In genomic region chr3:184145120-184145524, GRCh38 we compare ENCODE assay signal across 8 cellular contexts. TPM values are rescaled to one million over a fixed set of nuclear protein-coding genes. Genes with fewer than 3 reads are reported as not detected.
DNase-seq lines count a peak whose midpoint lies in the region; ATAC-seq, FAIRE-seq and TF ChIP-seq lines count a peak whose summit lies in the region.

No MANE protein-coding gene starts in this region.

- POLR2A ChIA-PET in CD4-positive, alpha-beta memory T cell (lab: Charles Lee; ENCODE audit: partially characterized antibody), result interaction anchor here (1.4 to 2.3 kb wide), 2 partner anchors 10 to 105 kb away, joined by 6 to 11 read pairs; partner anchors contain the start of genes EEF1AKMT4 and EIF2B5
- POLR2A ChIA-PET in PC-3 (lab: Charles Lee; ENCODE audit: unreplicated experiment), result no interaction called here
- POLR2A ChIA-PET in GM12878 (lab: Charles Lee), result no interaction called here

- H3K4me2 ChIP-seq in PC-3 (ENCODE audit: low read length) (no peak overlapping the region), GM12878 (ENCODE audit: control insufficient read depth, insufficient read depth) (no peak overlapping the region)

- TF ChIP-seq CTCF in HFFc6 (IDR thresholded peaks at IDR 0.05) (peak; percentile 75), PC-3 (conservative IDR thresholded peaks at IDR 0.05; ENCODE audit: low read depth, low read length) (peak; percentile 73), GM12878 (IDR thresholded peaks at IDR 0.05 in 2 of 3, conservative IDR thresholded peaks at IDR 0.05 in 1 of 3; ENCODE audit: control insufficient read depth in 2 of 3, extremely low read depth in 1 of 3, insufficient read depth in 1 of 3, low read depth in 3 of 3, low read length in 3 of 3) (peak; percentile 35 to 56 (median 39); a peak in 4 of 6 replicates), kidney epithelial cell (IDR thresholded peaks at IDR 0.05; ENCODE audit: insufficient read depth, low read length, poor library complexity, severe bottlenecking) (peak; percentile 73), transverse colon (IDR thresholded peaks at IDR 0.05) (peak; percentile 40 to 58 (median 48))

- no peak overlapping the region for H3K9ac ChIP-seq in PC-3 (ENCODE audit: low read length)
- H3K9ac ChIP-seq in GM12878 (ENCODE audit: control insufficient read depth, insufficient read depth, low read length), result no peak overlapping the region

- intact Hi-C loops in CD4-positive, alpha-beta memory T cell (cut with micrococcal nuclease), result loop anchor here (1.0 kb wide), 2 partner anchors 105 to 144 kb away; no protein-coding TSS in a partner anchor
- intact Hi-C loops in PC-3 (cut with micrococcal nuclease) (loop anchor here (1.0 to 5.0 kb wide), 3 partner anchors 42 to 144 kb away; partner anchors contain the start of gene ABCF3), GM12878 (cut with micrococcal nuclease; ENCODE audit: unreplicated experiment) (no loop called here), transverse colon (cut with DNase I; ENCODE audit: low total_unique reads) (loop anchor here (10.0 kb wide), 1 partner anchor 90 kb away; no protein-coding TSS in a partner anchor)

- no peaks in the 10 kb centered on the region for H3K4me1 Mint-ChIP-seq in CD4-positive, alpha-beta memory T cell
- no peaks in the 10 kb centered on the region; the same call in 1 of the 2 replicates for H3K4me1 Mint-ChIP-seq in HFFc6 (ENCODE audit: low read depth)

- H3K27me3 ChIP-seq in CD4-positive, alpha-beta memory T cell (ENCODE audit: insufficient read depth, low read length), result no peaks in the 10 kb centered on the region
- H3K27me3 ChIP-seq in PC-3 (ENCODE audit: low read length) (no peaks in the 10 kb centered on the region), GM12878 (replicated peaks in 1 of 2; ENCODE audit: control insufficient read depth in 2 of 2, insufficient read depth in 2 of 2, low read length in 1 of 2) (no peaks in the 10 kb centered on the region), kidney epithelial cell (ENCODE audit: control insufficient read depth, insufficient read depth, low read length) (no peaks in the 10 kb centered on the region), transverse colon (no peaks in the 10 kb centered on the region)

- TF ChIP-seq EP300 in GM12878 (IDR thresholded peaks at IDR 0.05; ENCODE audit: borderline replicate concordance in 1 of 2, control insufficient read depth in 1 of 2, low read depth in 2 of 2, low read length in 2 of 2) (no peak), transverse colon (IDR thresholded peaks at IDR 0.05; ENCODE audit: low read depth) (no peak)

- no peaks in the 10 kb centered on the region for H3K9me3 ChIP-seq in CD4-positive, alpha-beta memory T cell (ENCODE audit: control insufficient read depth in 1 of 2, low read length in 2 of 2)
- H3K9me3 ChIP-seq in PC-3 (ENCODE audit: low read length), result no peaks in the 10 kb centered on the region
- H3K9me3 ChIP-seq in GM12878 (replicated peaks; ENCODE audit: control insufficient read depth, insufficient read depth, low read length), result no peaks in the 10 kb centered on the region
- H3K9me3 ChIP-seq in transverse colon, result no peaks in the 10 kb centered on the region

- H3K27me3 Mint-ChIP-seq in CD4-positive, alpha-beta memory T cell, result no peaks in the 10 kb centered on the region
- H3K27me3 Mint-ChIP-seq in HFFc6 (ENCODE audit: insufficient read depth), result no peaks in the 10 kb centered on the region

- ATAC-seq in PC-3 (peak; percentile 92), GM12878 (peak; percentile 66), GM18873 (IDR thresholded peaks at IDR 0.05; ENCODE audit: low FRiP score, unreplicated experiment) (no peak), HG02759 (IDR thresholded peaks at IDR 0.05; ENCODE audit: unreplicated experiment) (no peak)

- in situ Hi-C loops in GM12878 (cut with MboI), result no loop called here
- in situ Hi-C loops in transverse colon (cut with MboI; ENCODE audit: low pct_ligation_motif_present in 1 of 4, low pct_unique_long_range_greater_than_20kb in 1 of 4, low sequenced_read_pairs in 3 of 4), result loop anchor here in 2 of 4 donors (25.0 kb wide), 2 partner anchors 92 to 258 kb away; partner anchors contain the start of genes ALG3 (in 1 of the 2), EEF1AKMT4 (in 1 of the 2), PARL (in 1 of the 2) and VWA5B2 (in 1 of the 2)

- no TSS peak for BruUV-seq in PC-3 (replicated peaks; lab: Mats Ljungman, UMichigan)
- BruUV-seq in GM12878 (replicated peaks; lab: Mats Ljungman, UMichigan), result no TSS peak

- H3K4me3 Mint-ChIP-seq in CD4-positive, alpha-beta memory T cell, result no peak overlapping the region
- no peak overlapping the region for H3K4me3 Mint-ChIP-seq in HFFc6

- peak in 4 of 5 donors; percentile 25 to 30 (median 28) for DNase-seq in CD4-positive, alpha-beta memory T cell
- peak; percentile 38 for DNase-seq in HFFc6
- peak; percentile 72 for DNase-seq in PC-3
- no peak for DNase-seq in GM12878 (ENCODE audit: low read depth, low spot score)
- no peak for DNase-seq in kidney epithelial cell (ENCODE audit: low read depth)
- peak; percentile 66 for DNase-seq in transverse colon

- peaks cover 4% of the 10 kb centered on the region for H3F3A ChIP-seq in PC-3 (ENCODE audit: low read length, unreplicated experiment)

- peaks cover 50% of the 10 kb centered on the region for H3K36me3 ChIP-seq in CD4-positive, alpha-beta memory T cell (ENCODE audit: insufficient read depth, low read length)
- peaks cover 33% of the 10 kb centered on the region for H3K36me3 ChIP-seq in PC-3 (ENCODE audit: low read depth, low read length)
- peaks cover 27 to 34% of the 10 kb centered on the region in 2 experiments for H3K36me3 ChIP-seq in GM12878 (ENCODE audit: control insufficient read depth in 2 of 2, insufficient read depth in 2 of 2, low read length in 1 of 2)
- H3K36me3 ChIP-seq in kidney epithelial cell (ENCODE audit: control insufficient read depth, insufficient read depth, low read length), result peaks cover 5% of the 10 kb centered on the region
- H3K36me3 ChIP-seq in transverse colon, result peaks cover 0 to 50% (median 13%) of the 10 kb centered on the region in 4 donors

- H3K27ac ChIP-seq in CD4-positive, alpha-beta memory T cell (ENCODE audit: low read depth, low read length), result no peak overlapping the region
- H3K27ac ChIP-seq in PC-3 (ENCODE audit: low read length) (no peak overlapping the region), GM12878 (ENCODE audit: control insufficient read depth, insufficient read depth) (no peak overlapping the region), transverse colon (peak overlapping the region in 1 of 4 donors; percentile 26)

- peaks cover 25 to 62% of the 10 kb centered on the region in 2 donors for H3K36me3 Mint-ChIP-seq in CD4-positive, alpha-beta memory T cell
- H3K36me3 Mint-ChIP-seq in HFFc6 (ENCODE audit: low read depth), result peaks cover 21% of the 10 kb centered on the region

- no peaks in the 10 kb centered on the region for H3K9me3 Mint-ChIP-seq in CD4-positive, alpha-beta memory T cell
- no peaks in the 10 kb centered on the region for H3K9me3 Mint-ChIP-seq in HFFc6

- H2AFZ ChIP-seq in PC-3 (ENCODE audit: low read length) (no peak overlapping the region), GM12878 (ENCODE audit: control insufficient read depth, low read depth, low read length) (no peak overlapping the region)

- no peak overlapping the region for H3K4me3 ChIP-seq in CD4-positive, alpha-beta memory T cell (ENCODE audit: low read length in 2 of 2)
- H3K4me3 ChIP-seq in PC-3 (ENCODE audit: low read length), result no peak overlapping the region
- no peak overlapping the region for H3K4me3 ChIP-seq in GM12878
- no peak overlapping the region for H3K4me3 ChIP-seq in kidney epithelial cell (ENCODE audit: low read depth, low read length)
- H3K4me3 ChIP-seq in transverse colon, result no peak overlapping the region

- no peak for FAIRE-seq in GM12878 (lab: Jason Lieb, UNC)

- peak overlapping the region in 1 of 7 donors; percentile 25 for H3K27ac Mint-ChIP-seq in CD4-positive, alpha-beta memory T cell
- no peak overlapping the region; the same call in 1 of the 2 replicates for H3K27ac Mint-ChIP-seq in HFFc6

- RAD21 ChIA-PET in GM12878 (lab: Charles Lee; ENCODE audit: unreplicated experiment), result interaction anchor here (0.6 to 1.6 kb wide), 3 partner anchors 29 to 83 kb away, joined by 3 to 5 read pairs (median 3); no protein-coding TSS in a partner anchor

- TF ChIP-seq RAD21 in GM12878 (IDR thresholded peaks at IDR 0.05; ENCODE audit: insufficient read depth, low read depth, low read length), result peak; percentile 40; the same call in 1 of the 2 replicates

- SMC1A ChIA-PET in GM12878 (lab: Charles Lee; ENCODE audit: uncharacterized antibody, unreplicated experiment), result interaction anchor here (0.8 to 1.5 kb wide), 5 partner anchors 8 to 250 kb away, joined by 3 to 4 read pairs (median 3); partner anchors contain the start of gene ABCF3

- WGBS in GM12878 (ENCODE audit: insufficient coverage, insufficient replicate concordance, low lambda C conversion rate, missing lambda C conversion rate), result 63% methylated on average over 4 of the region's 4 CpGs
- 0 to 40% methylated on average over 1 to 4 of the region's 4 CpGs for WGBS in transverse colon (ENCODE audit: low coverage in 1 of 2), 2 donors

- H3K79me2 ChIP-seq in PC-3 (ENCODE audit: low read length), result no peaks in the 10 kb centered on the region
- no peaks in the 10 kb centered on the region for H3K79me2 ChIP-seq in GM12878 (ENCODE audit: control insufficient read depth, insufficient read depth, low read length)

- no peak for TF ChIP-seq POLR2A in GM12878 (IDR thresholded peaks at IDR 0.05; ENCODE audit: low read depth, low read length)
- no peak for TF ChIP-seq POLR2A in transverse colon (IDR thresholded peaks at IDR 0.05)

- CTCF ChIA-PET in CD4-positive, alpha-beta memory T cell (lab: Charles Lee; ENCODE audit: partially characterized antibody), result interaction anchor here (0.7 to 3.0 kb wide), 10 partner anchors 10 to 227 kb away, joined by 3 to 14 read pairs (median 4); partner anchors contain the start of genes AP2M1, EEF1AKMT4, EIF2B5 and VWA5B2
- CTCF ChIA-PET in PC-3 (lab: Charles Lee) (interaction anchor here (0.6 kb wide), 1 partner anchor 99 kb away, joined by 7 read pairs; no protein-coding TSS in a partner anchor), GM12878 (lab: Yijun Ruan, JAX) (interaction anchor here (0.6 to 2.0 kb wide), 8 partner anchors 11 to 743 kb away, joined by 3 to 8 read pairs (median 4); partner anchors contain the start of genes ABCC5, EEF1AKMT4 and EIF2B5)

- H3K4me1 ChIP-seq in CD4-positive, alpha-beta memory T cell (ENCODE audit: insufficient read depth, low read length), result no peaks in the 10 kb centered on the region
- H3K4me1 ChIP-seq in PC-3 (ENCODE audit: insufficient read depth, low read length) (no peaks in the 10 kb centered on the region), GM12878 (ENCODE audit: control insufficient read depth, insufficient read depth, low read length) (no peaks in the 10 kb centered on the region; the same call in 1 of the 2 replicates), transverse colon (peaks cover 0 to 12% (median 0%) of the 10 kb centered on the region in 4 donors)

- H3K9me2 ChIP-seq in PC-3 (replicated peaks; ENCODE audit: low read length), result no peaks in the 10 kb centered on the region

- H4K20me1 ChIP-seq in PC-3 (ENCODE audit: low read length) (no peaks in the 10 kb centered on the region), GM12878 (ENCODE audit: control insufficient read depth, insufficient read depth) (no peaks in the 10 kb centered on the region)

RNA-seq across cellular contexts. Expression of gene EIF2B5, which starts 10.0 kb away (rescaled TPM):
- total RNA-seq in CD4-positive, alpha-beta memory T cell, result 10 to 100 TPM; 82.3 to 87.6 TPM
- 10 to 100 TPM; 59.6 to 69.4 TPM for polyA plus RNA-seq in CD4-positive, alpha-beta memory T cell
- total RNA-seq in HFFc6 (2021; fragmentation: NEBNext Ultra II Directional; extraction: Animal tissue kit (Norgen Biotek cat#: 25700)), result 10 to 100 TPM; 27.5 to 33.1 (median 31.4) TPM
- total RNA-seq in PC-3 (2014; rRNA removed), result 51.3 and 57.0 TPM in 2 replicates
- total RNA-seq in GM12878 (2013; cell fraction: nucleolus; rRNA removed), result 132 and 135 TPM in 2 replicates
- total RNA-seq in GM12878 (2014; rRNA removed), result 50.9 and 53.9 TPM in 2 replicates
- total RNA-seq in GM12878 (2014; rRNA removed; fragmentation: Illumina TruSeq; extraction: Trizol), result 46.1 and 50.4 TPM in 2 replicates
- total RNA-seq in GM12878 (2021), result 44.9 and 50.7 TPM in 2 replicates
- polyA plus RNA-seq in GM12878 (2011; ENCODE audit: low read depth), result 31.4 TPM
- 49.7 and 58.5 TPM in 2 replicates for polyA plus RNA-seq in GM12878 (2011; rRNA removed)
- polyA plus RNA-seq in GM12878 (2011; cell fraction: cytosol; rRNA removed), result 55.7 and 63.4 TPM in 2 replicates
- 145 and 159 TPM in 2 replicates for polyA plus RNA-seq in GM12878 (2011; cell fraction: nucleus; rRNA removed)
- polyA plus RNA-seq in GM12878 (2012), result 33.0 and 34.6 TPM in 2 replicates
- polyA plus RNA-seq in GM12878 (2014; fragmentation: Illumina TruSeq; extraction: Trizol), result 53.5 and 55.9 TPM in 2 replicates
- 10 to 100 TPM; 13.7 to 23.6 TPM for polyA plus RNA-seq in GM12878 (2014; fragmentation: Nextera tagmentation; extraction: Ambion mirVana)
- 65.1 and 72.4 TPM in 2 replicates for polyA plus RNA-seq in GM12878 (2014; rRNA removed)
- 10 to 100 TPM; 79.2 to 82.7 TPM for polyA plus RNA-seq in GM12878 (2016; fragmentation: Nextera tagmentation; extraction: Ambion mirVana)
- 72.0 and 84.9 TPM in 2 replicates for polyA minus RNA-seq in GM12878 (2011; rRNA and poly(A)+ RNA removed)
- 13.2 and 18.6 TPM in 2 replicates for polyA minus RNA-seq in GM12878 (2011; cell fraction: cytosol; rRNA and poly(A)+ RNA removed)
- 60.4 and 91.0 TPM in 2 replicates for polyA minus RNA-seq in GM12878 (2011; cell fraction: nucleus; rRNA and poly(A)+ RNA removed)
- total RNA-seq in kidney epithelial cell, result 28.8 and 33.8 TPM in 2 replicates
- total RNA-seq in transverse colon, result 10 to 100 TPM; 45.1 to 49.7 (median 48.1) TPM

RNA-seq across cellular contexts. Expression of gene DVL3, which starts 10.1 kb away (rescaled TPM):
- 10 to 100 TPM; 43.3 to 46.4 TPM for total RNA-seq in CD4-positive, alpha-beta memory T cell
- polyA plus RNA-seq in CD4-positive, alpha-beta memory T cell, result 10 to 100 TPM in 1 of 2 donors, 1 to 10 TPM in 1; 3.0 to 14.1 TPM
- total RNA-seq in HFFc6 (2021; fragmentation: NEBNext Ultra II Directional; extraction: Animal tissue kit (Norgen Biotek cat#: 25700)), result 10 to 100 TPM; 59.2 to 73.5 (median 64.9) TPM
- total RNA-seq in PC-3 (2014; rRNA removed), result 50.6 and 56.1 TPM in 2 replicates
- total RNA-seq in GM12878 (2013; cell fraction: nucleolus; rRNA removed), result 59.5 and 59.7 TPM in 2 replicates
- 15.6 and 19.4 TPM in 2 replicates for total RNA-seq in GM12878 (2014; rRNA removed)
- total RNA-seq in GM12878 (2014; rRNA removed; fragmentation: Illumina TruSeq; extraction: Trizol), result 8.1 and 9.1 TPM in 2 replicates
- 34.3 and 39.7 TPM in 2 replicates for total RNA-seq in GM12878 (2021)
- 9.2 TPM for polyA plus RNA-seq in GM12878 (2011; ENCODE audit: low read depth)
- polyA plus RNA-seq in GM12878 (2011; rRNA removed), result 18.7 and 25.9 TPM in 2 replicates
- polyA plus RNA-seq in GM12878 (2011; cell fraction: cytosol; rRNA removed), result 27.4 and 32.2 TPM in 2 replicates
- polyA plus RNA-seq in GM12878 (2011; cell fraction: nucleus; rRNA removed), result 109 and 150 TPM in 2 replicates
- polyA plus RNA-seq in GM12878 (2012), result 20.8 and 21.5 TPM in 2 replicates
- 13.8 and 19.1 TPM in 2 replicates for polyA plus RNA-seq in GM12878 (2014; fragmentation: Illumina TruSeq; extraction: Trizol)
- polyA plus RNA-seq in GM12878 (2014; fragmentation: Nextera tagmentation; extraction: Ambion mirVana), result 1 to 10 TPM; 2.2 to 2.4 TPM
- 33.0 and 34.0 TPM in 2 replicates for polyA plus RNA-seq in GM12878 (2014; rRNA removed)
- 1 to 10 TPM; 6.8 to 9.8 TPM for polyA plus RNA-seq in GM12878 (2016; fragmentation: Nextera tagmentation; extraction: Ambion mirVana)
- polyA minus RNA-seq in GM12878 (2011; rRNA and poly(A)+ RNA removed), result 27.9 and 30.6 TPM in 2 replicates
- 17.6 and 22.2 TPM in 2 replicates for polyA minus RNA-seq in GM12878 (2011; cell fraction: cytosol; rRNA and poly(A)+ RNA removed)
- 23.1 and 41.1 TPM in 2 replicates for polyA minus RNA-seq in GM12878 (2011; cell fraction: nucleus; rRNA and poly(A)+ RNA removed)
- total RNA-seq in kidney epithelial cell, result 51.7 and 61.6 TPM in 2 replicates
- 100 to 1,000 TPM in 1 of 4 donors, 10 to 100 TPM in 3; 54.1 to 174 (median 65.7) TPM for total RNA-seq in transverse colon

RNA-seq across cellular contexts. Expression of gene AP2M1, which starts 29.5 kb away (rescaled TPM):
- total RNA-seq in CD4-positive, alpha-beta memory T cell, result 100 to 1,000 TPM; 206 to 208 TPM
- polyA plus RNA-seq in CD4-positive, alpha-beta memory T cell, result 100 to 1,000 TPM; 254 to 312 TPM
- 100 to 1,000 TPM; 796 to 849 (median 832) TPM for total RNA-seq in HFFc6 (2021; fragmentation: NEBNext Ultra II Directional; extraction: Animal tissue kit (Norgen Biotek cat#: 25700))
- total RNA-seq in PC-3 (2014; rRNA removed), result 522 and 538 TPM in 2 replicates
- total RNA-seq in GM12878 (2013; cell fraction: nucleolus; rRNA removed), result 83.0 and 85.8 TPM in 2 replicates
- 148 and 159 TPM in 2 replicates for total RNA-seq in GM12878 (2014; rRNA removed)
- 110 and 115 TPM in 2 replicates for total RNA-seq in GM12878 (2014; rRNA removed; fragmentation: Illumina TruSeq; extraction: Trizol)
- 180 and 191 TPM in 2 replicates for total RNA-seq in GM12878 (2021)
- polyA plus RNA-seq in GM12878 (2011; ENCODE audit: low read depth), result 363 TPM
- polyA plus RNA-seq in GM12878 (2011; rRNA removed), result 163 and 269 TPM in 2 replicates
- polyA plus RNA-seq in GM12878 (2011; cell fraction: cytosol; rRNA removed), result 161 and 196 TPM in 2 replicates
- polyA plus RNA-seq in GM12878 (2011; cell fraction: nucleus; rRNA removed), result 276 and 344 TPM in 2 replicates
- 175 and 249 TPM in 2 replicates for polyA plus RNA-seq in GM12878 (2012)
- polyA plus RNA-seq in GM12878 (2014; fragmentation: Illumina TruSeq; extraction: Trizol), result 120 and 164 TPM in 2 replicates
- polyA plus RNA-seq in GM12878 (2014; fragmentation: Nextera tagmentation; extraction: Ambion mirVana), result 10 to 100 TPM; 65.6 to 68.9 TPM
- polyA plus RNA-seq in GM12878 (2014; rRNA removed), result 156 and 174 TPM in 2 replicates
- 100 to 1,000 TPM; 340 to 356 TPM for polyA plus RNA-seq in GM12878 (2016; fragmentation: Nextera tagmentation; extraction: Ambion mirVana)
- 166 and 258 TPM in 2 replicates for polyA minus RNA-seq in GM12878 (2011; rRNA and poly(A)+ RNA removed)
- polyA minus RNA-seq in GM12878 (2011; cell fraction: cytosol; rRNA and poly(A)+ RNA removed), result 45.6 and 50.7 TPM in 2 replicates
- polyA minus RNA-seq in GM12878 (2011; cell fraction: nucleus; rRNA and poly(A)+ RNA removed), result 52.1 and 85.1 TPM in 2 replicates
- 282 and 297 TPM in 2 replicates for total RNA-seq in kidney epithelial cell
- 100 to 1,000 TPM; 153 to 318 (median 182) TPM for total RNA-seq in transverse colon

RNA-seq across cellular contexts. Expression of gene ABCF3, which starts 40.9 kb away (rescaled TPM):
- total RNA-seq in CD4-positive, alpha-beta memory T cell, result 100 to 1,000 TPM; 122 to 124 TPM
- 10 to 100 TPM; 32.0 to 55.1 TPM for polyA plus RNA-seq in CD4-positive, alpha-beta memory T cell
- total RNA-seq in HFFc6 (2021; fragmentation: NEBNext Ultra II Directional; extraction: Animal tissue kit (Norgen Biotek cat#: 25700)), result 10 to 100 TPM; 53.3 to 70.9 (median 63.4) TPM
- total RNA-seq in PC-3 (2014; rRNA removed), result 84.7 and 85.5 TPM in 2 replicates
- total RNA-seq in GM12878 (2013; cell fraction: nucleolus; rRNA removed), result 51.7 and 54.6 TPM in 2 replicates
- total RNA-seq in GM12878 (2014; rRNA removed), result 46.6 and 49.4 TPM in 2 replicates
- total RNA-seq in GM12878 (2014; rRNA removed; fragmentation: Illumina TruSeq; extraction: Trizol), result 25.7 and 25.8 TPM in 2 replicates
- 56.1 and 61.8 TPM in 2 replicates for total RNA-seq in GM12878 (2021)
- polyA plus RNA-seq in GM12878 (2011; ENCODE audit: low read depth), result 21.7 TPM
- polyA plus RNA-seq in GM12878 (2011; rRNA removed), result 30.8 and 44.4 TPM in 2 replicates
- polyA plus RNA-seq in GM12878 (2011; cell fraction: cytosol; rRNA removed), result 54.9 and 80.9 TPM in 2 replicates
- polyA plus RNA-seq in GM12878 (2011; cell fraction: nucleus; rRNA removed), result 273 and 282 TPM in 2 replicates
- polyA plus RNA-seq in GM12878 (2012), result 40.9 and 45.8 TPM in 2 replicates
- 21.0 and 36.9 TPM in 2 replicates for polyA plus RNA-seq in GM12878 (2014; fragmentation: Illumina TruSeq; extraction: Trizol)
- polyA plus RNA-seq in GM12878 (2014; fragmentation: Nextera tagmentation; extraction: Ambion mirVana), result 1 to 10 TPM; 6.1 to 8.1 TPM
- 70.6 and 81.7 TPM in 2 replicates for polyA plus RNA-seq in GM12878 (2014; rRNA removed)
- polyA plus RNA-seq in GM12878 (2016; fragmentation: Nextera tagmentation; extraction: Ambion mirVana), result 10 to 100 TPM; 66.8 to 71.3 TPM
- 53.6 and 96.3 TPM in 2 replicates for polyA minus RNA-seq in GM12878 (2011; rRNA and poly(A)+ RNA removed)
- 22.8 and 23.0 TPM in 2 replicates for polyA minus RNA-seq in GM12878 (2011; cell fraction: cytosol; rRNA and poly(A)+ RNA removed)
- polyA minus RNA-seq in GM12878 (2011; cell fraction: nucleus; rRNA and poly(A)+ RNA removed), result 96.4 and 138 TPM in 2 replicates
- total RNA-seq in kidney epithelial cell, result 55.7 and 57.9 TPM in 2 replicates
- 100 to 1,000 TPM in 2 of 4 donors, 10 to 100 TPM in 2; 58.6 to 286 (median 133) TPM for total RNA-seq in transverse colon

RNA-seq across cellular contexts. Expression of gene HTR3E, which starts 48.3 kb away (rescaled TPM):
- total RNA-seq in CD4-positive, alpha-beta memory T cell, result not detected
- polyA plus RNA-seq in CD4-positive, alpha-beta memory T cell, result not detected
- total RNA-seq in HFFc6 (2021; fragmentation: NEBNext Ultra II Directional; extraction: Animal tissue kit (Norgen Biotek cat#: 25700)), result not detected
- total RNA-seq in PC-3 (2014; rRNA removed), result not detected in 2 replicates
- not detected in 2 replicates for total RNA-seq in GM12878 (2013; cell fraction: nucleolus; rRNA removed)
- total RNA-seq in GM12878 (2014; rRNA removed), result not detected in 2 replicates
- total RNA-seq in GM12878 (2014; rRNA removed; fragmentation: Illumina TruSeq; extraction: Trizol), result not detected in 2 replicates
- total RNA-seq in GM12878 (2021), result not detected in 2 replicates
- polyA plus RNA-seq in GM12878 (2011; ENCODE audit: low read depth), result not detected
- polyA plus RNA-seq in GM12878 (2011; rRNA removed), result not detected in 2 replicates
- not detected in 2 replicates for polyA plus RNA-seq in GM12878 (2011; cell fraction: cytosol; rRNA removed)
- not detected in 2 replicates for polyA plus RNA-seq in GM12878 (2011; cell fraction: nucleus; rRNA removed)
- not detected in 2 replicates for polyA plus RNA-seq in GM12878 (2012)
- not detected in 2 replicates for polyA plus RNA-seq in GM12878 (2014; fragmentation: Illumina TruSeq; extraction: Trizol)
- not detected for polyA plus RNA-seq in GM12878 (2014; fragmentation: Nextera tagmentation; extraction: Ambion mirVana)
- not detected in 2 replicates for polyA plus RNA-seq in GM12878 (2014; rRNA removed)
- not detected for polyA plus RNA-seq in GM12878 (2016; fragmentation: Nextera tagmentation; extraction: Ambion mirVana)
- not detected in 2 replicates for polyA minus RNA-seq in GM12878 (2011; rRNA and poly(A)+ RNA removed)
- not detected in 2 replicates for polyA minus RNA-seq in GM12878 (2011; cell fraction: cytosol; rRNA and poly(A)+ RNA removed)
- not detected in 2 replicates for polyA minus RNA-seq in GM12878 (2011; cell fraction: nucleus; rRNA and poly(A)+ RNA removed)
- total RNA-seq in kidney epithelial cell, result not detected in 2 replicates
- total RNA-seq in transverse colon, result 1 to 10 TPM in 2 of 4 donors, under 1 TPM in 1, not detected in 1; 0.80 to 1.8 (median 1.3) TPM

Comparison
In these comparisons a context has a peak if more than half of its experiments do, and no peak if none do; other contexts are left out.
1. DNase-seq: peak in CD4-positive, alpha-beta memory T cell (4 of 5), HFFc6 (single experiment), PC-3 (single experiment) and transverse colon (single experiment); none in GM12878 (single experiment) and kidney epithelial cell (single experiment).
2. ATAC-seq: peak in PC-3 (single experiment) and GM12878 (single experiment); none in GM18873 (single experiment) and HG02759 (single experiment).
3. Peak in every context shown above with its lines, with median percentiles within 50 percentile points of each other: CTCF ChIP-seq.